2 cellular contexts compared by ENCODE assay signal in the genomic region with DNA sequence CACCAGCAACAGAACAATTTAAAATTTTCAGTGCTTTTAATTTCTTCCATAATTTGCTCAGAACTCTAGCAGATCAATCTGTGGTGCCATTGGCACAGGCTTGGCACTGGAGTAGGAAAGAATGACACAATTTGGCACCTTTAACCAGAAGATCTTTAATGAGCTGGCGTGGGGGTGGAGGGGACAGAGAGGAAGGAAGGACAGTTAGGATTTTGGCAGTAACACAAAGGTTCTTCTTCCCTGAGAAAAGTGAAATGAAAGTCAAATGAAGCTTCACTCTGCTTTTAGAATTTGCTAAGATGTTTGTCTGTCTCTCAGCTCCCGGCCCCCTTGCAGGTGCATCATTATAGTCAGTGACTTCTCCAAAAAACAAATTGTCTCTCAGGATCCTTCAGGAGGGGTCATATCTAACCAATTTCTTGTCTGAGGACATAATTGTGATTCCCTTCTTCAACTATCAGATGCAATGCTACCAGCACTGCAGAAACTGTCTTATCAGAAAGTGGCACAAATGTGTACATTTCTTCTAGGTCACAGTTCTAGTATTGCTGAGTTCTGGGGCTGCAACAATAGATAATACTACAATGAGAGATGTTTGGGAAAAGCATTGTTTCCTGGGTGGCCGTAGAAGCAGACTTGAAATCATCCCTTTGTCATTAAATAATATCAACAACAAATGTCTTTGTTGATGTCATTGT.
TF ChIP-seq lines count a peak whose summit lies in the region.

No MANE protein-coding gene starts in this region.

TF ChIP-seq in SK-N-SH, 30 proteins besides CTCF, POLR2A, EP300 and RAD21 (continued from another document):
- TF ChIP-seq, protein P1, sequence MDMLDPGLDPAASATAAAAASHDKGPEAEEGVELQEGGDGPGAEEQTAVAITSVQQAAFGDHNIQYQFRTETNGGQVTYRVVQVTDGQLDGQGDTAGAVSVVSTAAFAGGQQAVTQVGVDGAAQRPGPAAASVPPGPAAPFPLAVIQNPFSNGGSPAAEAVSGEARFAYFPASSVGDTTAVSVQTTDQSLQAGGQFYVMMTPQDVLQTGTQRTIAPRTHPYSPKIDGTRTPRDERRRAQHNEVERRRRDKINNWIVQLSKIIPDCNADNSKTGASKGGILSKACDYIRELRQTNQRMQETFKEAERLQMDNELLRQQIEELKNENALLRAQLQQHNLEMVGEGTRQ (IDR thresholded peaks at IDR 0.05; ENCODE audit: borderline replicate concordance, low read depth, low read length), result no peak

TF ChIP-seq in SK-N-SH treated with all-trans-retinoic acid at 6 μM for 48 hours, 23 proteins besides CTCF, POLR2A, EP300 and RAD21 (continued from another document):
- TF ChIP-seq, protein P2, sequence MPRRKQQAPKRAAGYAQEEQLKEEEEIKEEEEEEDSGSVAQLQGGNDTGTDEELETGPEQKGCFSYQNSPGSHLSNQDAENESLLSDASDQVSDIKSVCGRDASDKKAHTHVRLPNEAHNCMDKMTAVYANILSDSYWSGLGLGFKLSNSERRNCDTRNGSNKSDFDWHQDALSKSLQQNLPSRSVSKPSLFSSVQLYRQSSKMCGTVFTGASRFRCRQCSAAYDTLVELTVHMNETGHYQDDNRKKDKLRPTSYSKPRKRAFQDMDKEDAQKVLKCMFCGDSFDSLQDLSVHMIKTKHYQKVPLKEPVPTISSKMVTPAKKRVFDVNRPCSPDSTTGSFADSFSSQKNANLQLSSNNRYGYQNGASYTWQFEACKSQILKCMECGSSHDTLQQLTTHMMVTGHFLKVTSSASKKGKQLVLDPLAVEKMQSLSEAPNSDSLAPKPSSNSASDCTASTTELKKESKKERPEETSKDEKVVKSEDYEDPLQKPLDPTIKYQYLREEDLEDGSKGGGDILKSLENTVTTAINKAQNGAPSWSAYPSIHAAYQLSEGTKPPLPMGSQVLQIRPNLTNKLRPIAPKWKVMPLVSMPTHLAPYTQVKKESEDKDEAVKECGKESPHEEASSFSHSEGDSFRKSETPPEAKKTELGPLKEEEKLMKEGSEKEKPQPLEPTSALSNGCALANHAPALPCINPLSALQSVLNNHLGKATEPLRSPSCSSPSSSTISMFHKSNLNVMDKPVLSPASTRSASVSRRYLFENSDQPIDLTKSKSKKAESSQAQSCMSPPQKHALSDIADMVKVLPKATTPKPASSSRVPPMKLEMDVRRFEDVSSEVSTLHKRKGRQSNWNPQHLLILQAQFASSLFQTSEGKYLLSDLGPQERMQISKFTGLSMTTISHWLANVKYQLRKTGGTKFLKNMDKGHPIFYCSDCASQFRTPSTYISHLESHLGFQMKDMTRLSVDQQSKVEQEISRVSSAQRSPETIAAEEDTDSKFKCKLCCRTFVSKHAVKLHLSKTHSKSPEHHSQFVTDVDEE (CRISPR knock-in tag; IDR thresholded peaks at IDR 0.05), result no peak
- TF ChIP-seq ZFP3 (CRISPR knock-in tag; IDR thresholded peaks at IDR 0.05), result no peak
- no peak for TF ChIP-seq ZC3H10 (CRISPR knock-in tag; IDR thresholded peaks at IDR 0.05)
- no peak for TF ChIP-seq RARB (CRISPR knock-in tag; IDR thresholded peaks at IDR 0.05)
- no peak for TF ChIP-seq SNAI2 (CRISPR knock-in tag; IDR thresholded peaks at IDR 0.05)
- no peak for TF ChIP-seq ESRRG (CRISPR knock-in tag; IDR thresholded peaks at IDR 0.05)
